Comparison of ENCODE assay signal across 1 cellular context in the genomic region with DNA sequence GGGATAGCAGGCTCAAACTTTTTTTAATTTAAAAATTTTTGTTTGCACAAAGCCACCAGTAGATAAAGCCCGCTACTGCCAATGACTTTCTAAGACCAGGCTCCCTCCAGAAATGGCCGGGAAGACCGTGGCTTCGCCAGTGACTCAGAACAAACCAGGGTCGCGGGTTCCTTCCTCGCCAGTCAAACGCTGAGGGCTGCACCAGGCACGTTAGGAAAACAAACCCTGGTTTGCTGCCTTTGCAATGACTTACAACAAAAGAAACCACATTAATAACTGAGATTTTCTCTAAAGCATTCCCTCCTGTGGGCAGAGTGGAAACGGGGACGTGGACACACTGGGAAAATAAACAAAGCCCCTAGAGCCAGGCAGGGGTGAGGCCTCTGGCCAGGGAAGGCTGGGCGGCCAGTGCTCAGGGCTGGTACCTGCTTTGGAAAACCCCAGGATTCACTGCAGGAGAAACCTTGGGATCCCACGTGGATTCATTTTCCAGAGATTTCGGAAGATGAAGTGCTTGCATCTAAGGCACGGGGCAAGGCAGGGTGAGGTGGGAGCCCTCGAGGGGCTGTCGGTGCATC.
TF ChIP-seq lines count a peak whose summit lies in the region.

No MANE protein-coding gene starts in this region.

TF ChIP-seq in endothelial cell of umbilical vein, 7 proteins besides CTCF, POLR2A, EP300 and RAD21 (continued from another document):
- TF ChIP-seq, protein P1, sequence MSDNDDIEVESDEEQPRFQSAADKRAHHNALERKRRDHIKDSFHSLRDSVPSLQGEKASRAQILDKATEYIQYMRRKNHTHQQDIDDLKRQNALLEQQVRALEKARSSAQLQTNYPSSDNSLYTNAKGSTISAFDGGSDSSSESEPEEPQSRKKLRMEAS (IDR thresholded peaks at IDR 0.05; ENCODE audit: insufficient read depth, insufficient read length) = no peak
